8 cellular contexts compared by ENCODE assay signal in genomic region chr14:23631702-23632460, GRCh38. TPM values are rescaled to one million over a fixed set of nuclear protein-coding genes. Genes with fewer than 3 reads are reported as not detected.
A peak's percentile ranks its signal among the peaks of the same experiment; 100 is the strongest.
DNase-seq lines count a peak whose midpoint lies in the region; ATAC-seq and TF ChIP-seq lines count a peak whose summit lies in the region.

No MANE protein-coding gene starts in this region.

- H3F3A ChIP-seq in OCI-LY1 (ENCODE audit: insufficient read depth, low read length), result no peaks in the 10 kb centered on the region

- no peak overlapping the region for H3K9ac ChIP-seq in OCI-LY1 (ENCODE audit: low read length)

- H3K9me2 ChIP-seq in OCI-LY1 (ENCODE audit: low read depth, low read length), result no peaks in the 10 kb centered on the region

- ATAC-seq in GM18867 (IDR thresholded peaks at IDR 0.05; ENCODE audit: unreplicated experiment) (peak; percentile 72), esophagus mucosa (peak; percentile 95), naive B cell (ENCODE audit: low read depth in 2 of 2) (peak; percentile 35 to 52)

- no peak overlapping the region for H3K27ac Mint-ChIP-seq in naive B cell

- H3K36me3 Mint-ChIP-seq in naive B cell, result no peaks in the 10 kb centered on the region

- no peak overlapping the region for H3K27ac ChIP-seq in A673 (ENCODE audit: low read depth, low read length, poor library complexity, severe bottlenecking)
- no peak overlapping the region for H3K27ac ChIP-seq in OCI-LY1 (ENCODE audit: low read depth, low read length, poor library complexity, severe bottlenecking)

- H3K9me3 Mint-ChIP-seq in naive B cell, result peaks cover 0 to 6% (median 3%) of the 10 kb centered on the region in 7 donors

- peak; percentile 85 for DNase-seq in A673 (ENCODE audit: low spot score)
- DNase-seq in HPDE6-E6E7 (ENCODE audit: extremely low spot score), result peak; percentile 97
- DNase-seq in activated T-cell treated with anti-CD3 and anti-CD28 coated beads for 48 hours (ENCODE audit: low read depth), result peak; percentile 66
- DNase-seq in naive B cell, result peak; percentile 51
- peak; percentile 40 to 58 for DNase-seq in stimulated activated CD8-positive, alpha-beta memory T cell treated with anti-CD3 and anti-CD28 coated beads, Interleukin-7, amount 100 ng/mL, for 1 hour (ENCODE audit: low read depth in 2 of 2)

- CTCF ChIA-PET in A673 (lab: Charles Lee), result interaction anchor here (0.5 to 2.1 kb wide), 14 partner anchors 8 to 477 kb away, joined by 3 to 28 read pairs (median 4); no protein-coding TSS in a partner anchor

- peak overlapping the region in 4 of 8 donors; percentile 36 to 69 (median 43) for H3K4me3 Mint-ChIP-seq in naive B cell

- POLR2A ChIA-PET in A673 (lab: Charles Lee; ENCODE audit: low non-redundant PET), result interaction anchor here (0.7 kb wide), 1 partner anchor 9 kb away, joined by 6 read pairs; no protein-coding TSS in a partner anchor

- H3K4me1 Mint-ChIP-seq in naive B cell, result peaks cover 4 to 14% (median 11%) of the 10 kb centered on the region in 3 donors

- TF ChIP-seq CTCF in A673 (conservative IDR thresholded peaks at IDR 0.05; ENCODE audit: low read depth, low read length) (peak; percentile 95), OCI-LY1 (IDR thresholded peaks at IDR 0.05; ENCODE audit: low read length) (peak; percentile 97)

- no peaks in the 10 kb centered on the region for H4K20me1 ChIP-seq in OCI-LY1 (ENCODE audit: insufficient read depth, low read length)

- H3K4me2 ChIP-seq in OCI-LY1 (ENCODE audit: low read length), result no peak overlapping the region

- H3K4me3 ChIP-seq in A673 (ENCODE audit: low read depth, low read length, poor library complexity, severe bottlenecking), result no peak overlapping the region
- no peak overlapping the region for H3K4me3 ChIP-seq in OCI-LY1 (ENCODE audit: low read depth, low read length, poor library complexity, severe bottlenecking)

- H3K27me3 ChIP-seq in A673 (replicated peaks; ENCODE audit: insufficient read depth, low read depth, low read length, poor library complexity), result no peaks in the 10 kb centered on the region
- no peaks in the 10 kb centered on the region for H3K27me3 ChIP-seq in OCI-LY1 (ENCODE audit: insufficient read depth, low read length)

- BruUV-seq in A673 (replicated peaks; lab: Mats Ljungman, UMichigan), result no TSS peak

- peaks cover 21 to 33% (median 26%) of the 10 kb centered on the region in 3 donors for H3K27me3 Mint-ChIP-seq in naive B cell

- H3K79me2 ChIP-seq in OCI-LY1 (ENCODE audit: insufficient read depth, low read length), result no peaks in the 10 kb centered on the region

- no peak overlapping the region for H2AFZ ChIP-seq in OCI-LY1 (ENCODE audit: low read length)

- H3K4me1 ChIP-seq in A673 (ENCODE audit: insufficient read depth, low read length, poor library complexity, severe bottlenecking) (no peaks in the 10 kb centered on the region), OCI-LY1 (ENCODE audit: insufficient read depth, low read length, severe bottlenecking) (no peaks in the 10 kb centered on the region)

- H3K36me3 ChIP-seq in A673 (ENCODE audit: insufficient read depth, low read length, poor library complexity, severe bottlenecking) (no peaks in the 10 kb centered on the region), OCI-LY1 (ENCODE audit: insufficient read depth, low read length) (no peaks in the 10 kb centered on the region)

- H3K9me3 ChIP-seq in A673 (ENCODE audit: low read depth, low read length, poor library complexity, severe bottlenecking), result no peaks in the 10 kb centered on the region
- no peaks in the 10 kb centered on the region for H3K9me3 ChIP-seq in OCI-LY1 (ENCODE audit: low read length)

- intact Hi-C loops in A673 (cut with micrococcal nuclease; ENCODE audit: unreplicated experiment), result loop anchor here (5.0 kb wide), 1 partner anchor 295 kb away; no protein-coding TSS in a partner anchor

RNA-seq across cellular contexts. Expression of gene DHRS2, which starts 4.3 kb away (rescaled TPM):
- total RNA-seq in A673 (2021), result 0.83 and 1.2 TPM in 2 replicates
- not detected for total RNA-seq in esophagus mucosa
- polyA plus RNA-seq in naive B cell (ENCODE audit: low read depth in 6 of 6), result not detected

RNA-seq across cellular contexts. Expression of gene JPH4, which starts 53.3 kb away (rescaled TPM):
- 0.22 TPM in 1 of 2 replicates, not detected in the other for total RNA-seq in A673 (2021)
- total RNA-seq in esophagus mucosa, result 0.04 TPM
- 1 to 10 TPM in 1 of 6 donors, under 1 TPM in 2, not detected in 3; 0.09 to 1.3 (median 0.17) TPM for polyA plus RNA-seq in naive B cell (ENCODE audit: low read depth in 6 of 6)

Comparison
In these comparisons a context has a peak if more than half of its experiments do, and no peak if none do; other contexts are left out.
1. ATAC-seq: peak in every context shown above with its lines; median percentile 95 in esophagus mucosa; 72 in GM18867; 44 in naive B cell.